12 cellular contexts compared by ENCODE assay signal in the genomic region with DNA sequence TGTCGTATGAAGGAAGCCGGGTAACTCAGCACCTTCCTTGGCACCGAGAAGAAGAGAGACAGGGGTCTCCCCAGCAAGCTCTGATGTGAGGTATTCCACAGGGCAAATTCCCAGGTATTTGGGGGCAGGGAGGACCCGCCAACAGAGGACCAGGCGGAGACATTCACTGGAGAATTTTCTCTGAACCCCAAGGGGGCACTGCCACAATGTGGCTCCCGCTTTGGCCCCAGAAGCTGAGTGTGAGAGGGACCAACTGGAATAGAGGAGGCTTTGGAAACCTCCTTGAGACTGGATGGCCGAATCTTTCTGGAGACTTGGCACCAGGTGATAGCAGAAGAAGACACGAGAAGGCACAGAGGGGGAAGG. TPM values are rescaled to one million over a fixed set of nuclear protein-coding genes. Genes with fewer than 3 reads are reported as not detected.
DNase-seq lines count a peak whose midpoint lies in the region; ATAC-seq, FAIRE-seq and TF ChIP-seq lines count a peak whose summit lies in the region.
"Had no signal": no experiment of that assay in that cellular context is flagged by ENCODE, and none has a peak within 500 bp of the region (broad histone marks: within the 10 kb centered on the region; RNA-seq: fewer than 3 reads in every experiment).

No MANE protein-coding gene starts in this region.

- WGBS in heart left ventricle, 4 donors = 65 to 80% (median 70%) methylated on average over 8 of the region's 8 CpGs
- WGBS in K562 (ENCODE audit: insufficient coverage, low coverage, missing lambda C conversion rate) = 19% methylated on average over 6 of the region's 8 CpGs

- intact Hi-C loops in heart left ventricle (cut with DNase I) = loop anchor here in 1 of 10 donors (10.0 kb wide), 1 partner anchor 220 kb away; no protein-coding TSS in a partner anchor
- intact Hi-C loops in Right ventricle myocardium inferior (cut with DNase I) = no loop called here
- intact Hi-C loops in K562 (cut with micrococcal nuclease) = loop anchor here (5.0 to 10.0 kb wide), 4 partner anchors 62 to 202 kb away; no protein-coding TSS in a partner anchor
- intact Hi-C loops in tibial artery (cut with DNase I; ENCODE audit: low total_unique reads) = loop anchor here (10.0 kb wide), 1 partner anchor 580 kb away; the partner anchor contains the start of gene VMA21

- peaks cover 73% of the 10 kb centered on the region for H3K79me2 ChIP-seq in K562 (ENCODE audit: control insufficient read depth, insufficient read depth, low read length)

- TF ChIP-seq RAD21 in K562 (CRISPR knock-in tag; conservative IDR thresholded peaks at IDR 0.05 in 1 of 2, IDR thresholded peaks at IDR 0.05 in 1 of 2) = peak; percentile 46 to 47

- POLR2A ChIA-PET in K562 (lab: Yijun Ruan, JAX) = interaction anchor here (0.7 to 4.4 kb wide), 9 partner anchors 9 to 846 kb away, joined by 3 to 45 read pairs (median 3); no protein-coding TSS in a partner anchor

- no peak for TF ChIP-seq EP300 in K562 (IDR thresholded peaks at IDR 0.05; ENCODE audit: low read length)

- H3K9ac ChIP-seq in K562 (ENCODE audit: insufficient read depth in 1 of 2, low read depth in 2 of 2, low read length in 2 of 2) = peak overlapping the region; percentile 79 to 92

- peak overlapping the region; percentile 87 for H3K4me2 ChIP-seq in K562 (ENCODE audit: insufficient read depth, low read length)

- peaks cover 0 to 10% (median 0%) of the 10 kb centered on the region in 12 donors for H3K4me1 ChIP-seq in heart left ventricle
- peaks cover 20 to 26% of the 10 kb centered on the region in 2 experiments; a peak in 4 of 5 replicates for H3K4me1 ChIP-seq in K562 (replicated peaks in 1 of 2; ENCODE audit: control insufficient read depth in 2 of 2, insufficient read depth in 2 of 2, low read length in 2 of 2)
- H3K4me1 ChIP-seq in tibial artery = peaks cover 0 to 26% (median 2%) of the 10 kb centered on the region in 4 donors
- H3K4me1 ChIP-seq: spleen had no signal

- peak overlapping the region; percentile 78 for H2AFZ ChIP-seq in K562 (ENCODE audit: low read depth, low read length)

- H3K27ac ChIP-seq in heart left ventricle (peak overlapping the region in 7 of 12 donors; percentile 72 to 86 (median 82)), K562 (ENCODE audit: extremely low read depth, low read depth, low read length) (peak overlapping the region; percentile 73), tibial artery (peak overlapping the region; percentile 83 to 95)

- DNase-seq in heart left ventricle (no peak), Right ventricle myocardium inferior (ENCODE audit: missing footprints) (no peak), K562 (ENCODE audit: extremely low read depth in 1 of 4, low spot score in 3 of 4) (peak in 2 of 4 experiments; percentile 28 to 40), left kidney (ENCODE audit: low read depth, low spot score) (peak; percentile 10), tibial artery (no peak), NCI-H82 treated with DMSO at 0.1 percent for 48 hours (lab: John Stamatoyannopoulos, UW; ENCODE audit: unreplicated experiment) (no peak), SKM-1 treated with dmso at 0.1 percent for 144 hours (lab: John Stamatoyannopoulos, UW; ENCODE audit: unreplicated experiment) (no peak)
- DNase-seq: NCI-H2081, spleen had no signal

- CTCF ChIA-PET in K562 (lab: Yijun Ruan, JAX; ENCODE audit: low intra/inter-chr PET ratio) = interaction anchor here (0.6 kb wide), 1 partner anchor 368 kb away, joined by 3 read pairs; no protein-coding TSS in a partner anchor

- peaks cover 2% of the 10 kb centered on the region for H3K9me1 ChIP-seq in K562 (ENCODE audit: control insufficient read depth, insufficient read depth, low read length)

- H3K9me3 ChIP-seq in heart left ventricle (no peaks in the 10 kb centered on the region), K562 (replicated peaks; ENCODE audit: control insufficient read depth, insufficient read depth, low read depth, low read length) (no peaks in the 10 kb centered on the region), tibial artery (no peaks in the 10 kb centered on the region)
- H3K9me3 ChIP-seq: spleen had no signal

- peaks cover 17% of the 10 kb centered on the region for H4K20me1 ChIP-seq in K562 (replicated peaks; ENCODE audit: control insufficient read depth, insufficient read depth, low read length)

- ATAC-seq in heart left ventricle (no peak), Right ventricle myocardium inferior (no peak), K562 (peak; percentile 13; the same call in 2 of the 3 replicates), GM21825 (IDR thresholded peaks at IDR 0.05; ENCODE audit: unreplicated experiment) (no peak)
- ATAC-seq: activated CD8-positive, alpha-beta T cell treated with anti-CD3 and anti-CD28 coated beads for 36 hours had no signal

- FAIRE-seq in K562 (lab: Jason Lieb, UNC) = no peak

- no peaks in the 10 kb centered on the region for H3K36me3 ChIP-seq in heart left ventricle
- peaks cover 21% of the 10 kb centered on the region for H3K36me3 ChIP-seq in K562 (ENCODE audit: control insufficient read depth, insufficient read depth, low read length)
- no peaks in the 10 kb centered on the region for H3K36me3 ChIP-seq in tibial artery
- H3K36me3 ChIP-seq: spleen had no signal

- in situ Hi-C loops in K562 (cut with MboI) = no loop called here

- H3K27me3 ChIP-seq in heart left ventricle = peaks cover 0 to 15% (median 0%) of the 10 kb centered on the region in 9 donors
- H3K27me3 ChIP-seq in K562 (ENCODE audit: control insufficient read depth in 2 of 2, insufficient read depth in 2 of 2, low read length in 2 of 2) = no peaks in the 10 kb centered on the region
- H3K27me3 ChIP-seq in tibial artery = no peaks in the 10 kb centered on the region

- no TSS peak for BruUV-seq in K562 (replicated peaks; lab: Mats Ljungman, UMichigan)

- TF ChIP-seq POLR2A in heart left ventricle (IDR thresholded peaks at IDR 0.05) = no peak
- no peak for TF ChIP-seq POLR2A in K562 (conservative IDR thresholded peaks at IDR 0.05)

- TF ChIP-seq CTCF in heart left ventricle (IDR thresholded peaks at IDR 0.05) (no peak), K562 (IDR thresholded peaks at IDR 0.05 in 2 of 3, conservative IDR thresholded peaks at IDR 0.05 in 1 of 3; ENCODE audit: insufficient read depth in 2 of 3, low read depth in 1 of 3, low read length in 3 of 3) (peak; percentile 14 to 58 (median 34); a peak in 4 of 6 replicates), tibial artery (IDR thresholded peaks at IDR 0.05) (no peak)

- peak overlapping the region in 7 of 12 donors; percentile 54 to 78 (median 66) for H3K4me3 ChIP-seq in heart left ventricle
- peak overlapping the region; percentile 93 for H3K4me3 ChIP-seq in K562
- peak overlapping the region; percentile 76 to 78 for H3K4me3 ChIP-seq in tibial artery

TF ChIP-seq in K562, 482 proteins besides CTCF, POLR2A, EP300 and RAD21:
- TF ChIP-seq GABPB1 (CRISPR knock-in tag; IDR thresholded peaks at IDR 0.05) = 0 out of 2 replicates have a peak, but pooled peaks have one; percentile 28
- no peak for TF ChIP-seq KLF6 (CRISPR knock-in tag; IDR thresholded peaks at IDR 0.05; ENCODE audit: borderline replicate concordance)

RNA-seq across cellular contexts. Expression of gene GABRE, which starts 0.7 kb away (rescaled TPM):
- total RNA-seq in heart left ventricle (10 to 100 TPM; 18.2 to 52.9 (median 30.6) TPM), Right ventricle myocardium inferior (30.3 TPM), K562 (2014; rRNA removed) (134 and 135 TPM in 2 replicates), K562 (2014; rRNA removed; fragmentation: Illumina TruSeq; extraction: Trizol) (134 and 136 TPM in 2 replicates), K562 (2015; rRNA removed; fragmentation: Illumina TruSeq; extraction: Trizol) (157 and 159 TPM in 2 replicates), K562 (2021) (145 and 184 TPM in 2 replicates)
- polyA plus RNA-seq in heart left ventricle (10 to 100 TPM in 1 of 2 donors, 1 to 10 TPM in 1; 3.5 to 32.4 TPM), K562 (2011; rRNA removed) (456 and 488 TPM in 2 replicates), K562 (2014; fragmentation: Illumina TruSeq; extraction: Trizol) (118 and 148 TPM in 2 replicates), K562 (2014; fragmentation: Nextera tagmentation; extraction: Ambion mirVana) (10 to 100 TPM; 23.1 to 40.7 TPM), K562 (2014; rRNA removed) (189 and 192 TPM in 2 replicates)
- total RNA-seq in K562 (2011; cell fraction: chromatin; rRNA removed; ENCODE audit: low replicate concordance) = 1,979 and 3,193 TPM in 2 replicates
- 1,194 and 1,370 TPM in 2 replicates for total RNA-seq in K562 (2011; cell fraction: nucleolus; rRNA removed)
- 1,271 and 1,721 TPM in 2 replicates for total RNA-seq in K562 (2011; cell fraction: nucleoplasm; rRNA removed)
- polyA plus RNA-seq in K562 (2011; cell fraction: cytosol; rRNA removed) = 146 and 238 TPM in 2 replicates
- polyA plus RNA-seq in K562 (2011; cell fraction: nucleus; rRNA removed) = 6,895 and 10,688 TPM in 2 replicates
- 190 and 224 TPM in 2 replicates for polyA plus RNA-seq in K562 (2012)
- 995 and 1,048 TPM in 2 replicates for polyA minus RNA-seq in K562 (2011; rRNA and poly(A)+ RNA removed)
- 133 and 155 TPM in 2 replicates for polyA minus RNA-seq in K562 (2011; cell fraction: cytosol; rRNA and poly(A)+ RNA removed)
- polyA minus RNA-seq in K562 (2011; cell fraction: nucleus; rRNA and poly(A)+ RNA removed) = 2,871 and 2,924 TPM in 2 replicates
- total RNA-seq: activated CD8-positive, alpha-beta T cell treated with anti-CD3 and anti-CD28 coated beads for 36 hours; activated T-helper 2 cell treated with anti-CD3 and anti-CD28 coated beads, Interferon-gamma antibody, Interleukin-2, Interleukin-4, amounts not matched to agents 10 μg/mL and 5 μg/mL and 100 μg/mL, durations not matched to agents 14 hours and 24 hours and 36 hours had no signal

Comparison
In these comparisons a context has a peak if more than half of its experiments do, and no peak if none do; other contexts are left out.
1. CTCF ChIP-seq: peak in K562 (3 of 3); none in heart left ventricle (0 of 12) and tibial artery (0 of 2).
2. Peak in every context shown above with its lines, with median percentiles within 50 percentile points of each other: H3K27ac ChIP-seq and H3K4me3 ChIP-seq.